In genomic region chr1:53123462-53124129, GRCh38 we compare ENCODE assay signal across 15 cellular contexts. TPM values are rescaled to one million over a fixed set of nuclear protein-coding genes. Genes with fewer than 3 reads are reported as not detected.
DNase-seq lines count a peak whose midpoint lies in the region; FAIRE-seq and TF ChIP-seq lines count a peak whose summit lies in the region.
"Had no signal": no experiment of that assay in that cellular context is flagged by ENCODE, and none has a peak within 500 bp of the region (broad histone marks: within the 10 kb centered on the region; RNA-seq: fewer than 3 reads in every experiment).

No MANE protein-coding gene starts in this region.

- TF ChIP-seq POLR2A in suprapubic skin (IDR thresholded peaks at IDR 0.05): no peak
- TF ChIP-seq POLR2A in GM12892 (IDR thresholded peaks at IDR 0.05; ENCODE audit: low read depth, low read length): no peak

- peak overlapping the region; percentile 18 to 35 for H3K27ac ChIP-seq in mucosa of rectum (ENCODE audit: low read depth in 2 of 2, low read length in 2 of 2)
- peak overlapping the region; percentile 61 for H3K27ac ChIP-seq in suprapubic skin
- H3K27ac ChIP-seq in caudate nucleus (ENCODE audit: low read depth, low read length): no peak overlapping the region
- H3K27ac ChIP-seq: BLaER1, VCaP had no signal

- 52% methylated on average over 13 of the region's 18 CpGs for WGBS in suprapubic skin

- H3K4me1 ChIP-seq in mucosa of rectum (ENCODE audit: control insufficient read depth in 2 of 2, insufficient read depth in 2 of 2, low read length in 2 of 2) (peaks cover 4 to 5% of the 10 kb centered on the region in 2 donors), suprapubic skin (peaks cover 34% of the 10 kb centered on the region)
- H3K4me1 ChIP-seq: BLaER1 had no signal

- H3K36me3 ChIP-seq in MG63 (no peaks in the 10 kb centered on the region), mucosa of rectum (ENCODE audit: control insufficient read depth in 2 of 2, insufficient read depth in 2 of 2, low read length in 2 of 2) (no peaks in the 10 kb centered on the region), suprapubic skin (no peaks in the 10 kb centered on the region)
- H3K36me3 ChIP-seq: BLaER1 had no signal

- TF ChIP-seq CTCF in suprapubic skin (IDR thresholded peaks at IDR 0.05): no peak

- H3K27me3 ChIP-seq in MG63 (no peaks in the 10 kb centered on the region), mucosa of rectum (ENCODE audit: control insufficient read depth in 2 of 2, insufficient read depth in 2 of 2, low read length in 2 of 2) (peaks cover 0 to 2% of the 10 kb centered on the region in 2 donors), suprapubic skin (no peaks in the 10 kb centered on the region)
- H3K27me3 ChIP-seq: BLaER1 had no signal

- no peaks in the 10 kb centered on the region for H3K9me3 ChIP-seq in MG63
- no peaks in the 10 kb centered on the region for H3K9me3 ChIP-seq in mucosa of rectum (ENCODE audit: control insufficient read depth in 2 of 2, low read length in 2 of 2)
- H3K9me3 ChIP-seq in suprapubic skin: no peaks in the 10 kb centered on the region
- H3K9me3 ChIP-seq: BLaER1 had no signal

- peak; percentile 92 for DNase-seq in MG63
- DNase-seq in fibroblast of peridontal ligament (ENCODE audit: extremely low read depth): peak; percentile 58
- DNase-seq in suprapubic skin (ENCODE audit: low spot score in 2 of 2): peak; percentile 86 to 88
- no peak for DNase-seq in LoVo (ENCODE audit: low spot score)
- DNase-seq in GM12892 (ENCODE audit: insufficient read length): no peak
- DNase-seq in DMS 273 treated with DMSO at 0.1 percent for 48 hours (lab: John Stamatoyannopoulos, UW): no peak
- no peak for DNase-seq in caudate nucleus (lab: John Stamatoyannopoulos, UW)
- DNase-seq: amygdala; EL; NCI-H2107; stimulated activated CD4-positive, alpha-beta T cell treated with anti-CD3 and anti-CD28 coated beads, Interleukin-12 subunit alpha, Interleukin-12 subunit beta, amount 100 ng/mL, for 4 hours had no signal

- no peak for FAIRE-seq in GM12892 (lab: Jason Lieb, UNC)
- FAIRE-seq: GM18507 had no signal

- H3K4me3 ChIP-seq in MG63 (no peak overlapping the region), mucosa of rectum (ENCODE audit: low read length in 2 of 2) (no peak overlapping the region), suprapubic skin (no peak overlapping the region)
- H3K4me3 ChIP-seq: BLaER1 had no signal

- no peak for TF ChIP-seq EP300 in suprapubic skin (IDR thresholded peaks at IDR 0.05)

- H3K9ac ChIP-seq in mucosa of rectum (ENCODE audit: low read depth in 1 of 2, low read length in 2 of 2): no peak overlapping the region
- H3K9ac ChIP-seq: BLaER1 had no signal

RNA-seq across cellular contexts. Expression of gene SLC1A7, which starts 18.8 kb away (rescaled TPM):
- total RNA-seq in MG63 (2014; rRNA removed; shearing (Covaris generic); ENCODE audit: low replicate concordance): not detected in 2 replicates
- total RNA-seq in suprapubic skin: not detected
- not detected for polyA plus RNA-seq in GM12892 (2012; ENCODE audit: missing spikeins)

Comparison
In these comparisons a context has a peak if more than half of its experiments do, and no peak if none do; other contexts are left out.
1. DNase-seq: peak in MG63 (single experiment), fibroblast of peridontal ligament (single experiment) and suprapubic skin (2 of 2); none in LoVo (single experiment), GM12892 (single experiment), DMS 273 treated with DMSO at 0.1 percent for 48 hours (single experiment) and caudate nucleus (0 of 61).